23 cellular contexts compared by ENCODE assay signal in the genomic region with DNA sequence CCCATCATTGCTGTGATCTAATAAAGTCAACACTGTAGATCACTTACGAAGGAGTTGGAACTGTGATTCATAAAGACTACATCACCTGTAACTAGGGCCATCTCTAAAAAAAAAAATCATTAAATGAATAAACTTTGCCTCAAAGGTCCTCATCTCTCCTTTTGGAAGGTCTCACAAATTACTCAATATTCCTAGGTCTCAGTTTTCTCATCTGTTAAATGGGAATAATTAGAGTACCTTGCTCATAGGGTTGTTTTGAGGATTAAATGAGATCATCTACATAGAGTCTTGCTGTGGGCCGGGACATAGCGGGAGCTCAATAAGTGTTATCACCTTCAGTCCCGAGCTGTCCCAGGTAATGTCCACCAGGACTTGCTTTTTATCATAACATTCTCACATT.
"Had no signal": no experiment of that assay in that cellular context is flagged by ENCODE, and none has a peak within 500 bp of the region (broad histone marks: within the 10 kb centered on the region; RNA-seq: fewer than 3 reads in every experiment).

No MANE protein-coding gene starts in this region.

- H3K9me3 ChIP-seq: colonic mucosa, esophagus muscularis mucosa, gastrocnemius medialis, heart right ventricle, left lung, lower lobe of right lung, mucosa of descending colon had no signal

- ATAC-seq: gastrocnemius medialis; heart right ventricle; left cardiac atrium; left lung; left ventricle myocardium superior; lower lobe of right lung; mucosa of descending colon; naive thymus-derived CD8-positive, alpha-beta T cell had no signal

- H3K27ac ChIP-seq: colonic mucosa, dorsolateral prefrontal cortex, esophagus muscularis mucosa, gastrocnemius medialis, heart right ventricle, left lung, lower lobe of right lung had no signal

- H3K4me1 ChIP-seq: colonic mucosa, left lung, lower lobe of right lung had no signal

- H3K27me3 ChIP-seq: colonic mucosa, dorsolateral prefrontal cortex, esophagus muscularis mucosa, gastrocnemius medialis, heart right ventricle, left lung had no signal

- FAIRE-seq: endothelial cell of umbilical vein, keratinocyte had no signal

- H3K4me3 ChIP-seq: colonic mucosa, dorsolateral prefrontal cortex, esophagus muscularis mucosa, gastrocnemius medialis, heart right ventricle, left lung, lower lobe of right lung, mucosa of descending colon had no signal

- DNase-seq: colonic mucosa; dermis blood vessel endothelial cell; dorsolateral prefrontal cortex; effector CD4-positive, alpha-beta T cell; effector memory CD4-positive, alpha-beta T cell; foreskin fibroblast; foreskin melanocyte; gastrocnemius medialis; glutamatergic neuron; head of caudate nucleus; heart right ventricle; hippocampal formation; left cardiac atrium; left lung; left ventricle myocardium superior; lower lobe of right lung; mesenchymal stem cell; mucosa of descending colon; naive B cell; naive thymus-derived CD8-positive, alpha-beta T cell had no signal

- H3K36me3 ChIP-seq: colonic mucosa, esophagus muscularis mucosa, gastrocnemius medialis, heart right ventricle, left lung, lower lobe of right lung had no signal
